Comparison of ENCODE assay signal across 18 cellular contexts in the genomic region with DNA sequence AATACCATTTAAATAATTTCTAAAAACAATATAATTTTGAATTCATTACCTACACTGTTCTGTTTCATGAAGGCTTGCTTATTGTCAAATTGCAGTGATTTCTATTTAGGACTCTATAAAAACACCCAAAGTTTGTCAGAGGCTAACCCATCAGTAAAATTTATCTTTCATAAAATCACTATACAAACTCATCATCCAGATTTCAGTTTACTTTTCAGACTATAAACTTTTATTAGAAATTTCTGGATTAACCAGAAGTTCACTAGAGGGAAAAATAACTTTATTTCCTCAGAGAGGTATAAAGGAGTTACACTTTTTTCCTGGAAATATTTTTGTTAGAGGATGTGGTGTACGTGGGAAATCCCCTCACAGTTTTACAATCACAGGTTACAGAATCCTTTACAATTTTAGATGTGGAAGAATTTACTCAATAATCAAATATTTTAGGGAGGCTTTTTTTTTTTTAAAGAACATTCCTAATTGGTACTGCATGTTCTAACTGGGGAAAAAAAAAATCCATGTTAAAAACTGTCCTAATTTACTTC.
A peak's percentile ranks its signal among the peaks of the same experiment; 100 is the strongest.
DNase-seq lines count a peak whose midpoint lies in the region; ATAC-seq, FAIRE-seq and TF ChIP-seq lines count a peak whose summit lies in the region.
"Had no signal": no experiment of that assay in that cellular context is flagged by ENCODE, and none has a peak within 500 bp of the region (broad histone marks: within the 10 kb centered on the region; RNA-seq: fewer than 3 reads in every experiment).

No MANE protein-coding gene starts in this region.

- H3K4me1 Mint-ChIP-seq in activated T-helper 17 cell treated with anti-CD3 and anti-CD28 coated beads, Interleukin-2, amount 50 U/mL, for 72 hours, result peaks cover 23% of the 10 kb centered on the region

- H3K36me3 Mint-ChIP-seq in activated T-helper 17 cell treated with anti-CD3 and anti-CD28 coated beads, Interleukin-2, amount 50 U/mL, for 72 hours (ENCODE audit: low read depth), result peaks cover 28% of the 10 kb centered on the region

- H3K9me3 Mint-ChIP-seq in activated T-helper 17 cell treated with anti-CD3 and anti-CD28 coated beads, Interleukin-2, amount 50 U/mL, for 72 hours, result no peaks in the 10 kb centered on the region
- H3K9me3 Mint-ChIP-seq: effector memory CD8-positive, alpha-beta T cell had no signal

- FAIRE-seq in GM19239 (lab: Jason Lieb, UNC), result peak; percentile 60
- FAIRE-seq: GM18507, HepG2 had no signal

- peak overlapping the region; percentile 74 for H3K27ac Mint-ChIP-seq in activated T-helper 17 cell treated with anti-CD3 and anti-CD28 coated beads, Interleukin-2, amount 50 U/mL, for 72 hours
- H3K27ac Mint-ChIP-seq: effector memory CD8-positive, alpha-beta T cell had no signal

- peak overlapping the region; percentile 81 for H3K27ac ChIP-seq in C4-2B
- H3K27ac ChIP-seq: thyroid gland had no signal

- TF ChIP-seq CTCF in C4-2B (conservative IDR thresholded peaks at IDR 0.05), result no peak

- DNase-seq in GM19239 (ENCODE audit: insufficient read length, low spot score) (no peak), kidney tubule cell (ENCODE audit: low spot score) (peak; percentile 12), cerebellum (ENCODE audit: low spot score) (no peak)
- DNase-seq: amniotic stem cell; central memory CD4-positive, alpha-beta T cell; DMS153; effector memory CD8-positive, alpha-beta T cell; NCI-H2029; NCI-H510A treated with DMSO at 0.1 percent for 48 hours; nucleus accumbens; thyroid gland had no signal

- peak overlapping the region; percentile 44 for H3K4me3 Mint-ChIP-seq in activated T-helper 17 cell treated with anti-CD3 and anti-CD28 coated beads, Interleukin-2, amount 50 U/mL, for 72 hours
- H3K4me3 Mint-ChIP-seq: effector memory CD8-positive, alpha-beta T cell had no signal

- no peaks in the 10 kb centered on the region for H3K27me3 Mint-ChIP-seq in activated T-helper 17 cell treated with anti-CD3 and anti-CD28 coated beads, Interleukin-2, amount 50 U/mL, for 72 hours
- H3K27me3 Mint-ChIP-seq: effector memory CD8-positive, alpha-beta T cell had no signal

- ATAC-seq in activated T-helper 17 cell treated with anti-CD3 and anti-CD28 coated beads, Interleukin-2, amount 50 U/mL, for 72 hours (replicated peaks), result peak; percentile 27
- ATAC-seq in GM21526 (IDR thresholded peaks at IDR 0.05; ENCODE audit: low FRiP score, unreplicated experiment) (no peak), HG02571 (IDR thresholded peaks at IDR 0.05; ENCODE audit: unreplicated experiment) (no peak)
- ATAC-seq: effector memory CD8-positive, alpha-beta T cell; HepG2; sciatic nerve had no signal
